Comparison of ENCODE assay signal across 14 cellular contexts in genomic region chr10:104340692-104341091, GRCh38. TPM values are rescaled to one million over a fixed set of nuclear protein-coding genes. Genes with fewer than 3 reads are reported as not detected.
DNase-seq lines count a peak whose midpoint lies in the region; ATAC-seq and TF ChIP-seq lines count a peak whose summit lies in the region.
"Had no signal": no experiment of that assay in that cellular context is flagged by ENCODE, and none has a peak within 500 bp of the region (broad histone marks: within the 10 kb centered on the region; RNA-seq: fewer than 3 reads in every experiment).

No MANE protein-coding gene starts in this region.

- H3K36me3 ChIP-seq in cardiac muscle cell = no peaks in the 10 kb centered on the region
- no peaks in the 10 kb centered on the region for H3K36me3 ChIP-seq in endodermal cell (ENCODE audit: control insufficient read depth, insufficient read depth, low read length)
- H3K36me3 ChIP-seq in osteoblast (ENCODE audit: insufficient read depth, low read length) = no peaks in the 10 kb centered on the region
- no peaks in the 10 kb centered on the region for H3K36me3 ChIP-seq in vagina

- POLR2A ChIA-PET in HEK293T (lab: Yijun Ruan, JAX) = interaction anchor here (1.1 kb wide), 1 partner anchor 219 kb away, joined by 4 read pairs; the partner anchor contains the start of gene SFR1

- no peaks in the 10 kb centered on the region for H3K9me3 ChIP-seq in cardiac muscle cell (ENCODE audit: low read depth)
- H3K9me3 ChIP-seq in endodermal cell (ENCODE audit: control insufficient read depth, low read length) = no peaks in the 10 kb centered on the region
- H3K9me3 ChIP-seq in osteoblast (ENCODE audit: low read depth, low read length) = no peaks in the 10 kb centered on the region
- no peaks in the 10 kb centered on the region for H3K9me3 ChIP-seq in vagina
- H3K9me3 ChIP-seq: A549 had no signal

- TF ChIP-seq CTCF in cardiac muscle cell (IDR thresholded peaks at IDR 0.05; ENCODE audit: low read depth, low read length) (no peak), endodermal cell (conservative IDR thresholded peaks at IDR 0.05) (no peak), osteoblast (IDR thresholded peaks at IDR 0.05; ENCODE audit: extremely low read depth, low read depth, low read length) (no peak), vagina (IDR thresholded peaks at IDR 0.05) (no peak)

- H3K27me3 Mint-ChIP-seq in endodermal cell (ENCODE audit: insufficient read depth) = peaks cover 8% of the 10 kb centered on the region

- H3K4me3 Mint-ChIP-seq in endodermal cell = no peak overlapping the region
- H3K4me3 Mint-ChIP-seq: dendritic cell treated with granulocyte-macrophage colony-stimulating factor and Interleukin-4, amounts not matched to agents 40 ng/mL and 50 ng/mL, for 4 days had no signal

- H3K27me3 ChIP-seq in cardiac muscle cell (no peaks in the 10 kb centered on the region), endodermal cell (ENCODE audit: control insufficient read depth, insufficient read depth, low read length, poor library complexity, severe bottlenecking) (no peaks in the 10 kb centered on the region), osteoblast (ENCODE audit: insufficient read depth, low read length) (no peaks in the 10 kb centered on the region), vagina (no peaks in the 10 kb centered on the region)

- H3K9me3 Mint-ChIP-seq in endodermal cell = no peaks in the 10 kb centered on the region
- H3K9me3 Mint-ChIP-seq: dendritic cell treated with granulocyte-macrophage colony-stimulating factor and Interleukin-4, amounts not matched to agents 40 ng/mL and 50 ng/mL, for 4 days had no signal

- H3K4me1 ChIP-seq in cardiac muscle cell (ENCODE audit: low read depth) (peaks cover 32% of the 10 kb centered on the region), endodermal cell (ENCODE audit: control insufficient read depth, insufficient read depth, low read length) (peaks cover 5% of the 10 kb centered on the region), osteoblast (ENCODE audit: insufficient read depth, low read length) (peaks cover 23% of the 10 kb centered on the region), vagina (peaks cover 30% of the 10 kb centered on the region)

- CTCF ChIA-PET in HEK293T (lab: Yijun Ruan, JAX) = interaction anchor here (0.6 to 1.6 kb wide), 3 partner anchors 11 to 50 kb away, joined by 3 to 5 read pairs (median 3); no protein-coding TSS in a partner anchor

- no peak overlapping the region for H3K27ac Mint-ChIP-seq in endodermal cell
- H3K27ac Mint-ChIP-seq: activated naive CD4-positive, alpha-beta T cell treated with anti-CD3 and anti-CD28 coated beads, Interleukin-2, amount 10 ng/mL, durations not matched to agents 7 days and 5 days had no signal

- H3K79me2 ChIP-seq in osteoblast (ENCODE audit: insufficient read depth, low read length) = peaks cover 31% of the 10 kb centered on the region

- intact Hi-C loops in left cardiac atrium (cut with DNase I) (no loop called here), vagina (cut with DNase I) (no loop called here)

- DNase-seq in cardiac muscle cell (ENCODE audit: low read depth in 1 of 2, low spot score in 1 of 2) (no peak), left cardiac atrium (no peak), endodermal cell (peak; percentile 53), osteoblast (ENCODE audit: insufficient read length, low spot score, missing footprints) (no peak), vagina (ENCODE audit: extremely low spot score in 2 of 2) (peak in 1 of 2 donors; percentile 77), HEK293T (ENCODE audit: extremely low spot score) (no peak), anterior cingulate cortex (lab: John Stamatoyannopoulos, UW) (no peak), AML-193 (lab: John Stamatoyannopoulos, UW) (no peak)
- DNase-seq: activated naive CD4-positive, alpha-beta T cell treated with anti-CD3 and anti-CD28 coated beads, Interleukin-2, amount 10 ng/mL, durations not matched to agents 7 days and 5 days; HCEC 1CT; NK-92 treated with Interleukin-12 subunit alpha and Interleukin-12 subunit beta, amount 100 ng/mL, for 24 hours; stimulated activated naive CD4-positive, alpha-beta T cell treated with Interleukin-2 at 50 U/mL for 16 hours had no signal

- ATAC-seq in left cardiac atrium = no peak
- ATAC-seq: A549 had no signal

- TF ChIP-seq POLR2A in vagina (IDR thresholded peaks at IDR 0.05) = no peak

- H3K4me2 ChIP-seq in osteoblast (ENCODE audit: insufficient read depth, low read length) = no peak overlapping the region

- no peak overlapping the region for H2AFZ ChIP-seq in osteoblast (ENCODE audit: low read length)

- no peak overlapping the region for H3K4me3 ChIP-seq in cardiac muscle cell
- no peak overlapping the region for H3K4me3 ChIP-seq in endodermal cell (ENCODE audit: low read length)
- no peak overlapping the region for H3K4me3 ChIP-seq in osteoblast (ENCODE audit: insufficient read depth, low read length)
- H3K4me3 ChIP-seq in vagina = no peak overlapping the region
- H3K4me3 ChIP-seq: A549 had no signal

- H3K9ac ChIP-seq in endodermal cell (ENCODE audit: extremely low read depth, low read length, poor library complexity, severe bottlenecking) = no peak overlapping the region

- peak overlapping the region; percentile 100 for H3K27ac ChIP-seq in cardiac muscle cell
- H3K27ac ChIP-seq in endodermal cell (ENCODE audit: low read depth, low read length) = no peak overlapping the region
- H3K27ac ChIP-seq in osteoblast (ENCODE audit: low read depth, low read length) = peak overlapping the region; percentile 98
- H3K27ac ChIP-seq in vagina = peak overlapping the region; percentile 96

- H3K4me1 Mint-ChIP-seq in endodermal cell = peaks cover 30% of the 10 kb centered on the region

- peaks cover 12% of the 10 kb centered on the region for H4K20me1 ChIP-seq in osteoblast (ENCODE audit: insufficient read depth, low read length)

- WGBS in endodermal cell (ENCODE audit: insufficient coverage in 1 of 2, insufficient read length in 1 of 2), 2 experiments = 88 to 93% methylated on average over 2 to 4 of the region's 4 CpGs

- H3K36me3 Mint-ChIP-seq in endodermal cell (ENCODE audit: low read depth) = no peaks in the 10 kb centered on the region

TF ChIP-seq in HEK293T, 16 proteins besides CTCF, POLR2A, EP300 and RAD21:
- TF ChIP-seq ELF4 (IDR thresholded peaks at IDR 0.05) = no peak
- TF ChIP-seq, protein P1, sequence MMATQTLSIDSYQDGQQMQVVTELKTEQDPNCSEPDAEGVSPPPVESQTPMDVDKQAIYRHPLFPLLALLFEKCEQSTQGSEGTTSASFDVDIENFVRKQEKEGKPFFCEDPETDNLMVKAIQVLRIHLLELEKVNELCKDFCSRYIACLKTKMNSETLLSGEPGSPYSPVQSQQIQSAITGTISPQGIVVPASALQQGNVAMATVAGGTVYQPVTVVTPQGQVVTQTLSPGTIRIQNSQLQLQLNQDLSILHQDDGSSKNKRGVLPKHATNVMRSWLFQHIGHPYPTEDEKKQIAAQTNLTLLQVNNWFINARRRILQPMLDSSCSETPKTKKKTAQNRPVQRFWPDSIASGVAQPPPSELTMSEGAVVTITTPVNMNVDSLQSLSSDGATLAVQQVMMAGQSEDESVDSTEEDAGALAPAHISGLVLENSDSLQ (IDR thresholded peaks at IDR 0.05) = no peak
- TF ChIP-seq FOXA1 (IDR thresholded peaks at IDR 0.05) = no peak
- TF ChIP-seq ARNT (IDR thresholded peaks at IDR 0.05) = no peak
- no peak for TF ChIP-seq LEF1 (IDR thresholded peaks at IDR 0.05; ENCODE audit: borderline replicate concordance)
- TF ChIP-seq FOXM1 (IDR thresholded peaks at IDR 0.05; ENCODE audit: borderline replicate concordance) = no peak
- no peak for TF ChIP-seq L3MBTL2 (conservative IDR thresholded peaks at IDR 0.05)
- TF ChIP-seq TARDBP (IDR thresholded peaks at IDR 0.05) = no peak
- no peak for TF ChIP-seq BHLHE40 (IDR thresholded peaks at IDR 0.05; ENCODE audit: borderline replicate concordance)
- no peak for TF ChIP-seq SP1 (IDR thresholded peaks at IDR 0.05)
- no peak for TF ChIP-seq NFRKB (IDR thresholded peaks at IDR 0.05)
- TF ChIP-seq CTBP1 (IDR thresholded peaks at IDR 0.05; ENCODE audit: borderline replicate concordance) = no peak
- no peak for TF ChIP-seq FOXK2 (IDR thresholded peaks at IDR 0.05)
- TF ChIP-seq HDGF (IDR thresholded peaks at IDR 0.05; ENCODE audit: borderline replicate concordance) = no peak
- TF ChIP-seq SUZ12 (IDR thresholded peaks at IDR 0.05) = no peak
- no peak for TF ChIP-seq ZNF384 (IDR thresholded peaks at IDR 0.05)

RNA-seq across cellular contexts. Expression of gene ITPRIP, which starts 2.4 kb away (rescaled TPM):
- total RNA-seq in cardiac muscle cell = 12.7 and 19.0 TPM in 2 replicates
- 20.1 and 23.3 TPM in 2 replicates for polyA plus RNA-seq in cardiac muscle cell
- 10 to 100 TPM; 45.4 to 90.7 TPM for total RNA-seq in left cardiac atrium
- 10 to 100 TPM in 1 of 2 donors, 1 to 10 TPM in 1; 9.1 to 11.0 TPM for total RNA-seq in endodermal cell
- 14.4 TPM for polyA plus RNA-seq in endodermal cell (2013, experiment 1 of 2)
- 14.9 TPM for polyA plus RNA-seq in endodermal cell (2013, experiment 2 of 2)
- 14.8 and 16.5 TPM in 2 replicates for total RNA-seq in osteoblast
- 85.7 TPM for total RNA-seq in vagina

RNA-seq across cellular contexts. Expression of gene CFAP58, which starts 12.9 kb away (rescaled TPM):
- total RNA-seq in cardiac muscle cell = 0.99 and 1.9 TPM in 2 replicates
- 1.1 and 1.4 TPM in 2 replicates for polyA plus RNA-seq in cardiac muscle cell
- 1 to 10 TPM; 2.4 to 3.8 TPM for total RNA-seq in left cardiac atrium
- under 1 TPM; 0.68 to 0.97 TPM for total RNA-seq in endodermal cell
- 0.57 TPM for polyA plus RNA-seq in endodermal cell (2013, experiment 1 of 2)
- 0.50 TPM for polyA plus RNA-seq in endodermal cell (2013, experiment 2 of 2)
- 0.36 and 0.59 TPM in 2 replicates for total RNA-seq in osteoblast
- 0.49 TPM for total RNA-seq in vagina
